In the genomic region with DNA sequence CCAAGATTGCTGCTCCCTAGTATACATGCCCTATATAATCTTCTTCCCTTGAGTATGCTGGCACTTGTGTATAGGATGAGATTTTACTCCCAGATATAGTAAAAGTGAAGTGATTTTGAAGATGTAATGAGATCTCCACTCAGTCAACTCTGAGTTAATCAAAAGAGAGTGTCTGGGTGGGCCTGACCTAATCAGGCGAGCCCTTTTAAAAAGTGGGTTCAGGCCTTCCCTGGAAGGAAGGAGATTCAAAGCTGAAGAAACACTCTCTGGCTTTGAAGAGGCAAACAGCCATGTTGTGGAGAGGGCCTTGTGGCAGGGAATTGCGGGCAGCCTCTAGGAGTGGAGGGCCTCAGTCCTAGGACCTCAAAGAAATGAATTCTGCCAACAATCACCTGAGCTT, we compare ENCODE assay signal across 2 cellular contexts.
TF ChIP-seq lines count a peak whose summit lies in the region.

No MANE protein-coding gene starts in this region.

TF ChIP-seq in HEK293, 187 proteins besides CTCF, POLR2A, EP300 and RAD21:
- TF ChIP-seq ZNF10 (tag by site-specific recombination; IDR thresholded peaks at IDR 0.05) (peak; percentile 99), ZNF133 (tag by site-specific recombination; IDR thresholded peaks at IDR 0.05) (no peak), ZNF146 (tag by site-specific recombination; IDR thresholded peaks at IDR 0.05) (no peak)

TF ChIP-seq in K562, 482 proteins besides CTCF, POLR2A, EP300 and RAD21:
- TF ChIP-seq SRSF7 (optimal IDR thresholded peaks at IDR 0.05; ENCODE audit: low read depth, low read length) (no peak), GTF2E2 (tag; IDR thresholded peaks at IDR 0.05) (no peak), ZNF134 (CRISPR knock-in tag; conservative IDR thresholded peaks at IDR 0.05) (peak; percentile 99)
